8 cellular contexts compared by ENCODE assay signal in the genomic region with DNA sequence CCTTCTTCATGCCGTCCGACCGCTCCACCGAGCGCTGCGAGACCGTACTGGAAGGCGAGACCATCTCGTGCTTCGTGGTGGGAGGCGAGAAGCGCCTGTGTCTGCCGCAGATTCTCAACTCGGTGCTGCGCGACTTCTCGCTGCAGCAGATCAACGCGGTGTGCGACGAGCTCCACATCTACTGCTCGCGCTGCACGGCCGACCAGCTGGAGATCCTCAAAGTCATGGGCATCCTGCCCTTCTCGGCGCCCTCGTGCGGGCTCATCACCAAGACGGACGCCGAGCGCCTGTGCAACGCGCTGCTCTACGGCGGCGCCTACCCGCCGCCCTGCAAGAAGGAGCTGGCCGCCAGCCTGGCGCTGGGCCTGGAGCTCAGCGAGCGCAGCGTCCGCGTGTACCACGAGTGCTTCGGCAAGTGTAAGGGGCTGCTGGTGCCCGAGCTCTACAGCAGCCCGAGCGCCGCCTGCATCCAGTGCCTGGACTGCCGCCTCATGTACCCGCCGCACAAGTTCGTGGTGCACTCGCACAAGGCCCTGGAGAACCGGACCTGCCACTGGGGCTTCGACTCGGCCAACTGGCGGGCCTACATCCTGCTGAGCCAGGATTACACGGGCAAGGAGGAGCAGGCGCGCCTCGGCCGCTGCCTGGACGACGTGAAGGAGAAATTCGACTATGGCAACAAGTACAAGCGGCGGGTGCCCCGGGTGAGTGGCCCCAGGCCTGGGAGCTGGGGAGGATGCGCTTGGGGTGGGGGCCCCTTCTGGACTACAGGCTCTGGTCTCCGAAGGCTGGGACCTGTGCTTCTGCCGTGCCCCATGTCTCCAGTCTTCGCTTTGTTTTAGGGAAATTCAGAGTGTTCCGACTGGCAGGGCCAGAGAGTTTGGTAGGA. TPM values are rescaled to one million over a fixed set of nuclear protein-coding genes. Genes with fewer than 3 reads are reported as not detected.
DNase-seq lines count a peak whose midpoint lies in the region; ATAC-seq and TF ChIP-seq lines count a peak whose summit lies in the region.

No MANE protein-coding gene starts in this region.

- peaks cover 9% of the 10 kb centered on the region; the same call in 1 of the 2 replicates for H3K36me3 ChIP-seq in RWPE2 (ENCODE audit: low read depth)
- no peaks in the 10 kb centered on the region for H3K36me3 ChIP-seq in left ventricle myocardium inferior

- peaks cover 9% of the 10 kb centered on the region for H3K4me1 ChIP-seq in RWPE2 (ENCODE audit: insufficient read depth, poor library complexity, severe bottlenecking)
- peaks cover 66% of the 10 kb centered on the region for H3K4me1 ChIP-seq in left ventricle myocardium inferior

- H3K27me3 ChIP-seq in RWPE2 (ENCODE audit: insufficient read depth, poor library complexity, severe bottlenecking) (no peaks in the 10 kb centered on the region), left ventricle myocardium inferior (ENCODE audit: low read depth) (no peaks in the 10 kb centered on the region)

- DNase-seq in HT1080 (ENCODE audit: low read depth) (peak; percentile 53), RWPE2 (ENCODE audit: low spot score) (no peak), amniotic epithelial cell (ENCODE audit: low read depth) (peak; percentile 57), left ventricle myocardium inferior (peak; percentile 78), posterior cingulate gyrus (peak; percentile 70 to 97 (median 82))
- DNase-seq in effector CD4-positive, alpha-beta T cell, result no peak

- ATAC-seq in RWPE2 (ENCODE audit: low read depth) (no peak; the same call in 2 of the 3 replicates), HG02571 (IDR thresholded peaks at IDR 0.05; ENCODE audit: unreplicated experiment) (no peak)

- no peak; the same call in 1 of the 2 replicates for TF ChIP-seq CTCF in C4-2B (conservative IDR thresholded peaks at IDR 0.05)
- TF ChIP-seq CTCF in RWPE2 (IDR thresholded peaks at IDR 0.05; ENCODE audit: poor library complexity, severe bottlenecking), result no peak
- peak; percentile 22 for TF ChIP-seq CTCF in left ventricle myocardium inferior (IDR thresholded peaks at IDR 0.05; ENCODE audit: borderline replicate concordance)

- H3K9me3 ChIP-seq in RWPE2 (ENCODE audit: severe bottlenecking), result no peaks in the 10 kb centered on the region
- H3K9me3 ChIP-seq in left ventricle myocardium inferior (replicated peaks), result no peaks in the 10 kb centered on the region

- intact Hi-C loops in left ventricle myocardium inferior (cut with micrococcal nuclease) (no loop called here), posterior cingulate gyrus (cut with DNase I) (loop anchor here (2.0 kb wide), 2 partner anchors 28 to 40 kb away; no protein-coding TSS in a partner anchor)

- peak overlapping the region; percentile 80 for H3K4me3 ChIP-seq in RWPE2 (ENCODE audit: severe bottlenecking)
- H3K4me3 ChIP-seq in left ventricle myocardium inferior, result peak overlapping the region; percentile 78

- peak overlapping the region; percentile 92 for H3K27ac ChIP-seq in C4-2B
- H3K27ac ChIP-seq in RWPE2 (ENCODE audit: poor library complexity, severe bottlenecking), result peak overlapping the region; percentile 90
- peak overlapping the region; percentile 89 for H3K27ac ChIP-seq in left ventricle myocardium inferior (replicated peaks)

RNA-seq across cellular contexts. Expression of gene SKI, which starts 1.2 kb away (rescaled TPM):
- total RNA-seq in HT1080 (2014; rRNA removed; shearing (Covaris generic)), result 12.7 and 18.0 TPM in 2 replicates
- 31.5 and 38.2 TPM in 2 replicates for polyA plus RNA-seq in HT1080 (2015; cell fraction: cytosol; rRNA removed)
- polyA plus RNA-seq in HT1080 (2015; cell fraction: nucleus; rRNA removed), result 34.2 and 36.7 TPM in 2 replicates
- 37.9 TPM for total RNA-seq in left ventricle myocardium inferior

RNA-seq across cellular contexts. Expression of gene FAAP20, which starts 34.7 kb away (rescaled TPM):
- 38.4 and 51.9 TPM in 2 replicates for total RNA-seq in HT1080 (2014; rRNA removed; shearing (Covaris generic))
- 115 and 132 TPM in 2 replicates for polyA plus RNA-seq in HT1080 (2015; cell fraction: cytosol; rRNA removed)
- polyA plus RNA-seq in HT1080 (2015; cell fraction: nucleus; rRNA removed), result 46.8 and 47.5 TPM in 2 replicates
- total RNA-seq in left ventricle myocardium inferior, result 37.0 TPM

Comparison
In these comparisons a context has a peak if more than half of its experiments do, and no peak if none do; other contexts are left out.
1. DNase-seq: peak in HT1080 (single experiment), amniotic epithelial cell (single experiment), left ventricle myocardium inferior (single experiment) and posterior cingulate gyrus (10 of 10); none in RWPE2 (single experiment) and effector CD4-positive, alpha-beta T cell (single experiment).
2. Peak in every context shown above with its lines, with median percentiles within 50 percentile points of each other: H3K27ac ChIP-seq.